ENCODE assay signal across 16 cellular contexts in genomic region chr7:98091061-98091460, GRCh38.
"Had no signal": no experiment of that assay in that cellular context is flagged by ENCODE, and none has a peak within 500 bp of the region (broad histone marks: within the 10 kb centered on the region; RNA-seq: fewer than 3 reads in every experiment).

No MANE protein-coding gene starts in this region.

- H3K27ac ChIP-seq: esophagus muscularis mucosa, lower lobe of right lung, right lobe of liver, transverse colon had no signal

- H3K4me3 ChIP-seq: esophagus muscularis mucosa, lower lobe of right lung, right lobe of liver, smooth muscle cell, transverse colon had no signal

- ATAC-seq: activated CD8-positive, alpha-beta T cell treated with anti-CD3 and anti-CD28 coated beads for 36 hours; activated T-cell treated with anti-CD3 and anti-CD28 coated beads, Interleukin-2, amount 50 U/mL, for 4 hours; left cardiac atrium; lower lobe of right lung; right lobe of liver had no signal

- H3K27me3 ChIP-seq: right lobe of liver, transverse colon had no signal

- H3K9me3 ChIP-seq: right lobe of liver had no signal

- DNase-seq: activated B cell treated with CpG ODN at 0.5 μM for 24 hours; activated CD4-positive, alpha-beta T cell treated with anti-CD3 and anti-CD28 coated beads for 48 hours; activated CD8-positive, alpha-beta T cell treated with anti-CD3 and anti-CD28 coated beads for 36 hours; activated effector memory CD4-positive, alpha-beta T cell treated with Interleukin-2 at 50 U/mL for 16 hours; activated naive CD4-positive, alpha-beta T cell treated with anti-CD3 and anti-CD28 coated beads, Interleukin-2, amount 50 U/mL, for 16 hours; activated T-cell treated with anti-CD3 and anti-CD28 coated beads, Interleukin-2, amount 50 U/mL, for 4 hours; hypothalamus; left cardiac atrium; lower lobe of right lung; stimulated activated CD4-positive, alpha-beta T cell treated with anti-CD3 and anti-CD28 coated beads, Interleukin-4, amount 100 ng/mL, for 4 hours; stimulated activated CD8-positive, alpha-beta memory T cell treated with anti-CD3 and anti-CD28 coated beads, Interleukin-4, amount 100 ng/mL, for 48 hours; stimulated activated naive CD4-positive, alpha-beta T cell treated with Interleukin-2 at 50 U/mL for 16 hours; transverse colon had no signal

- H3K4me1 ChIP-seq: esophagus muscularis mucosa, lower lobe of right lung, right lobe of liver had no signal

- H3K36me3 ChIP-seq: esophagus muscularis mucosa, lower lobe of right lung, right lobe of liver, transverse colon had no signal
